8 cellular contexts compared by ENCODE assay signal in the genomic region with DNA sequence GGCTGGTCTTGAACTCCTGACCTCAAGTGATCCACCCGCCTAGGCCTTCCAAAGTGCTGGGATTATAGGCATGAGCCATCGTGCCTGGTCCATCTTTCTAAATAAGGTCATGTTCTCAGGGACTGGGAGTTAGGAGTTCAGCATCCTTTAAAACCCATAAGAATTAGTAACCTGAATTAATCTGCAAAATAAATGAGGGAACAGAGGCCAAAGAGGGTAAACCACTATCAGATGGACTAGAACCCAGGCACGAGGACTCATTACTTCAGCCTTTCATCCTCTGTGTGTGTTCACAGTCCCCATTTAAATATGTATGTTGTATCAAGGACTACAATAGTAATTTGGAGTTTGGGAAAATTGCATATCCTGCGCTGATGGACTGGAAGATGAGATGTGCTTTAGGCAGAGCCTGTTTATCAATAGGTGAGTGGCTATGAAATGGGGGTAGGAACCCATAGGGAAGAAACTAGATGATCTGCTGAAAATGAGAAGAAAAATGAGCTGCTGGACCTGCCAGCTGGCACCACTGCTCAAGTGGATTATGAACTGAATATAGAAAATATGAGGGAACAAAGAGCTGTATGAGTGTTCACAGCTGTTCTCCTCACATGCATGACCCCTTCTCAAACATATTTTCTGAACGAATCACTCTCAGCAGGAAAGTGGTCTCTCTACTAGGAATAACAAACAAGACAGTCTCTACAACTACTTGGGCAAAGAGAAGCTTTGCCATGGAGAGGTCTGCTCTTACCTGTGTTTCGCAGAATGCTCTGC.
DNase-seq lines count a peak whose midpoint lies in the region; TF ChIP-seq lines count a peak whose summit lies in the region.
"Not testable (repeated sequence)": the region's sequence is repeated elsewhere in the genome, so short reads cannot be mapped to it uniquely, and the experiment has no call there.

No MANE protein-coding gene starts in this region.

- peak; percentile 2 for DNase-seq in ACHN
- peak; percentile 26 to 78 (median 52) for DNase-seq in NCI-H1417 (lab: John Stamatoyannopoulos, UW)
- DNase-seq in NCI-H524 (lab: John Stamatoyannopoulos, UW) = peak; percentile 11 to 61
- peak; percentile 48 for DNase-seq in astrocyte of the hippocampus (ENCODE audit: low read depth, low spot score)
- peak; percentile 2 for DNase-seq in fibroblast of peridontal ligament (ENCODE audit: extremely low read depth)
- DNase-seq in iris pigment epithelial cell (ENCODE audit: low read depth) = peak; percentile 40
- peak; percentile 62 for DNase-seq in retinal pigment epithelial cell (ENCODE audit: low read depth)

- 80 to 92% methylated on average over 4 to 5 of the region's 6 CpGs for WGBS in mesodermal cell (ENCODE audit: insufficient coverage in 2 of 2), 2 experiments

- not testable (repeated sequence) for H3K36me3 ChIP-seq in mesodermal cell (ENCODE audit: control insufficient read depth, insufficient read depth, low read length)

- not testable (repeated sequence) for H3K4me3 ChIP-seq in mesodermal cell (ENCODE audit: extremely low read depth, insufficient read depth, low read length, poor library complexity, severe bottlenecking); retinal pigment epithelial cell (ENCODE audit: low read length)

- peak overlapping the region; percentile 36 for H3K27ac ChIP-seq in mesodermal cell (ENCODE audit: low read depth, low read length, severe bottlenecking)

- H3K4me1 ChIP-seq in mesodermal cell (ENCODE audit: control insufficient read depth, insufficient read depth, low read length, poor library complexity, severe bottlenecking) = not testable (repeated sequence)

- TF ChIP-seq CTCF in retinal pigment epithelial cell (conservative IDR thresholded peaks at IDR 0.05; ENCODE audit: low read depth, low read length) = not testable (repeated sequence)

- in situ Hi-C loops in ACHN (cut with HindIII; ENCODE audit: low pct_ligation_motif_present, low pct_unique_long_range_greater_than_20kb, low sequenced_read_pairs) = not testable (repeated sequence)

- H3K9me3 ChIP-seq in mesodermal cell (ENCODE audit: control insufficient read depth, low read length) = not testable (repeated sequence)

Comparison
In these comparisons a context has a peak if more than half of its experiments do, and no peak if none do; other contexts are left out.
1. DNase-seq: peak in every context shown above with its lines; median percentile 62 in retinal pigment epithelial cell; 52 in NCI-H1417; 48 in astrocyte of the hippocampus; 40 in iris pigment epithelial cell; 36 in NCI-H524; 2 in ACHN; 2 in fibroblast of peridontal ligament.